Comparison of ENCODE assay signal across 28 cellular contexts in the genomic region with DNA sequence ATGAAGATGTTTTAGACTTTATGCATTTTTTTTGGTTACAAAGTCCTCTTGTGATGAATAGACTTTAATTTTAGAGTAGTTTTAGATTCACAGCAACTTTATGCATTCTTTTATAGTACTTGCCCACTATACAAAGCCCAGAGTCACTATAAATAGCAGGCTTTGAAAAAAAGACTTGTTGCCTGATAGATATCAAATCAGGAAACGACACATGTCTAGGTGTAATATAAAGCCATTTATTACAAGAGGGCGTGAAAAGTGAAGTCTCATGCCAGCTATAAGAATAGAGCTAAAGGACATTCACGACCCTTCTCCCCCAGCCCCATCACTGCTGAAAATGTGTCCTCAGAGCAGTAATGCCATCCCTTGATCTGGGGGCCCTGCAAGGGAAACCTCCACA.
DNase-seq lines count a peak whose midpoint lies in the region; ATAC-seq and TF ChIP-seq lines count a peak whose summit lies in the region.
"Had no signal": no experiment of that assay in that cellular context is flagged by ENCODE, and none has a peak within 500 bp of the region (broad histone marks: within the 10 kb centered on the region; RNA-seq: fewer than 3 reads in every experiment).

No MANE protein-coding gene starts in this region.

- H3K4me3 ChIP-seq in ACC112 (ENCODE audit: low read depth, low read length) (no peak overlapping the region), HCT116 (replicated peaks in 1 of 2; ENCODE audit: low read depth in 1 of 2, low read length in 2 of 2) (peak overlapping the region in 1 of 2 experiments; percentile 21; a peak in 1 of 4 replicates)
- H3K4me3 ChIP-seq: A549, body of pancreas, dorsolateral prefrontal cortex, GM12878, SJCRH30, smooth muscle cell, thoracic aorta had no signal

- no peak for DNase-seq in HCT116 (ENCODE audit: low read depth, low spot score)
- DNase-seq in activated CD8-positive, alpha-beta T cell treated with anti-CD3 and anti-CD28 coated beads for 36 hours: no peak
- no peak for DNase-seq in left colon
- DNase-seq in activated naive CD4-positive, alpha-beta T cell treated with anti-CD3 and anti-CD28 coated beads, Interleukin-2, amount 50 U/mL, for 72 hours (ENCODE audit: low spot score in 2 of 2): no peak
- no peak for DNase-seq in SHP77 treated with DMSO at 0.1 percent for 48 hours (lab: John Stamatoyannopoulos, UW)
- DNase-seq: activated CD4-positive, alpha-beta T cell treated with anti-CD3 and anti-CD28 coated beads, Interleukin-2, amount 10 ng/mL, durations not matched to agents 7 days and 5 days; activated naive CD4-positive, alpha-beta T cell treated with Interleukin-2 at 50 U/mL for 16 hours; AML-193; body of pancreas; dorsolateral prefrontal cortex; H7; hippocampal formation; left cardiac atrium; NCI-H2107; NCI-H345; right cardiac atrium; SJCRH30; stimulated activated naive CD8-positive, alpha-beta T cell treated with anti-CD3 and anti-CD28 coated beads, Interleukin-15, Interleukin-2, amounts not matched to agents 100 U/mL and 50 U/mL, for 24 hours; T-helper 1 cell had no signal

- peak overlapping the region; percentile 71 for H3K4me2 ChIP-seq in HCT116 (ENCODE audit: low read length)
- H3K4me2 ChIP-seq: smooth muscle cell had no signal

- peak overlapping the region; percentile 75; the same call in 1 of the 2 replicates for H3K27ac ChIP-seq in ACC112 (ENCODE audit: low read depth, low read length)
- H3K27ac ChIP-seq in HCT116 (ENCODE audit: low read depth, low read length): no peak overlapping the region; the same call in 1 of the 2 replicates
- H3K27ac ChIP-seq: body of pancreas, dorsolateral prefrontal cortex, SJCRH30, thoracic aorta had no signal

- peaks cover 11% of the 10 kb centered on the region for H3K36me3 Mint-ChIP-seq in activated CD8-positive, alpha-beta T cell treated with anti-CD3 and anti-CD28 coated beads for 36 hours (ENCODE audit: low read depth)
- peaks cover 0 to 28% of the 10 kb centered on the region in 2 donors for H3K36me3 Mint-ChIP-seq in activated naive CD4-positive, alpha-beta T cell treated with anti-CD3 and anti-CD28 coated beads, Interleukin-2, amount 50 U/mL, for 72 hours

- no peaks in the 10 kb centered on the region for H4K20me1 ChIP-seq in HCT116 (ENCODE audit: insufficient read depth)

- H3K79me2 ChIP-seq in ACC112 (ENCODE audit: control insufficient read depth, insufficient read depth, low read length, unreplicated experiment) (no peaks in the 10 kb centered on the region), HCT116 (ENCODE audit: insufficient read depth, low read length) (no peaks in the 10 kb centered on the region)

- CTCF ChIA-PET in HCT116 (lab: Charles Lee): no interaction called here
- CTCF ChIA-PET in activated CD8-positive, alpha-beta T cell treated with anti-CD3 and anti-CD28 coated beads for 36 hours (lab: Charles Lee): interaction anchor here (1.4 to 2.4 kb wide), 3 partner anchors 34 to 252 kb away, joined by 3 to 9 read pairs (median 4); no protein-coding TSS in a partner anchor

- POLR2A ChIA-PET in HCT116 (lab: Charles Lee): no interaction called here
- POLR2A ChIA-PET in activated CD8-positive, alpha-beta T cell treated with anti-CD3 and anti-CD28 coated beads for 36 hours (lab: Charles Lee): interaction anchor here (1.4 to 1.5 kb wide), 2 partner anchors 11 to 43 kb away, joined by 5 to 6 read pairs; no protein-coding TSS in a partner anchor

- intact Hi-C loops in HCT116 (cut with micrococcal nuclease) (no loop called here), left colon (cut with DNase I, micrococcal nuclease) (no loop called here)
- intact Hi-C loops in activated CD8-positive, alpha-beta T cell treated with anti-CD3 and anti-CD28 coated beads for 36 hours (cut with micrococcal nuclease): no loop called here

- H3K4me1 ChIP-seq in ACC112 (ENCODE audit: control insufficient read depth, insufficient read depth, low read length, unreplicated experiment) (peaks cover 34% of the 10 kb centered on the region), HCT116 (ENCODE audit: control insufficient read depth in 1 of 2, insufficient read depth in 2 of 2, low read length in 2 of 2) (peaks cover 23 to 69% of the 10 kb centered on the region in 2 experiments)
- H3K4me1 ChIP-seq: body of pancreas, SJCRH30 had no signal

- H3K27me3 Mint-ChIP-seq in activated CD8-positive, alpha-beta T cell treated with anti-CD3 and anti-CD28 coated beads for 36 hours: no peaks in the 10 kb centered on the region
- H3K27me3 Mint-ChIP-seq: activated CD4-positive, alpha-beta T cell treated with anti-CD3 and anti-CD28 coated beads, Interleukin-2, amount 10 ng/mL, durations not matched to agents 7 days and 5 days had no signal

- H3K4me1 Mint-ChIP-seq in activated CD8-positive, alpha-beta T cell treated with anti-CD3 and anti-CD28 coated beads for 36 hours (ENCODE audit: low read depth): peaks cover 51% of the 10 kb centered on the region

- H3K27ac Mint-ChIP-seq in activated CD8-positive, alpha-beta T cell treated with anti-CD3 and anti-CD28 coated beads for 36 hours: peak overlapping the region; percentile 16
- no peak overlapping the region for H3K27ac Mint-ChIP-seq in activated naive CD4-positive, alpha-beta T cell treated with anti-CD3 and anti-CD28 coated beads, Interleukin-2, amount 50 U/mL, for 72 hours
- H3K27ac Mint-ChIP-seq: activated CD4-positive, alpha-beta T cell treated with anti-CD3 and anti-CD28 coated beads, Interleukin-2, amount 10 ng/mL, durations not matched to agents 7 days and 5 days; activated T-helper 1 cell treated with anti-CD3 and anti-CD28 coated beads, Interleukin-12 subunit alpha, Interleukin-12 subunit beta, Interleukin-2, Interleukin-4 antibody, amounts not matched to agents 30 ng/mL and 10 ng/mL and 1 ng/mL, durations not matched to agents 14 hours and 24 hours and 36 hours had no signal

- no peaks in the 10 kb centered on the region for H3K9me3 ChIP-seq in HCT116 (ENCODE audit: control insufficient read depth in 1 of 2, insufficient read depth in 1 of 2, low read depth in 1 of 2, low read length in 2 of 2)
- H3K9me3 ChIP-seq: A549, body of pancreas, SJCRH30, thoracic aorta had no signal

- no peak overlapping the region for H2AFZ ChIP-seq in ACC112 (ENCODE audit: low read length, unreplicated experiment)
- H2AFZ ChIP-seq in HCT116 (ENCODE audit: low read depth, low read length, poor library complexity, severe bottlenecking): no peak overlapping the region

- TF ChIP-seq RAD21 in HCT116 (IDR thresholded peaks at IDR 0.05; ENCODE audit: low read depth): no peak

- peak overlapping the region; percentile 35; the same call in 1 of the 2 replicates for H3K9ac ChIP-seq in HCT116 (ENCODE audit: low read length)

- ATAC-seq in HCT116: no peak
- ATAC-seq in activated CD8-positive, alpha-beta T cell treated with anti-CD3 and anti-CD28 coated beads for 36 hours: no peak
- peak; percentile 58 for ATAC-seq in left colon
- no peak for ATAC-seq in GM19328 (IDR thresholded peaks at IDR 0.05; ENCODE audit: unreplicated experiment)
- ATAC-seq in activated naive CD4-positive, alpha-beta T cell treated with anti-CD3 and anti-CD28 coated beads, Interleukin-2, amount 50 U/mL, for 72 hours: no peak
- no peak for ATAC-seq in activated CD4-positive, CD25-positive, alpha-beta regulatory T cell treated with anti-CD3 and anti-CD28 coated beads, Interleukin-2, amount 50 U/mL, for 24 hours
- ATAC-seq: body of pancreas; GM12878; left cardiac atrium; right cardiac atrium; stimulated activated naive CD8-positive, alpha-beta T cell treated with anti-CD3 and anti-CD28 coated beads, Interleukin-15, Interleukin-2, amounts not matched to agents 100 U/mL and 50 U/mL, for 24 hours; WTC11 had no signal

- H3K9me2 ChIP-seq in HCT116 (ENCODE audit: insufficient read depth): no peaks in the 10 kb centered on the region

- no peak for TF ChIP-seq POLR2A in HCT116 (IDR thresholded peaks at IDR 0.05; ENCODE audit: borderline replicate concordance, extremely low read depth, insufficient read depth, insufficient read length)

- no peak overlapping the region for H3K4me3 Mint-ChIP-seq in activated CD8-positive, alpha-beta T cell treated with anti-CD3 and anti-CD28 coated beads for 36 hours
- H3K4me3 Mint-ChIP-seq: activated CD4-positive, alpha-beta T cell treated with anti-CD3 and anti-CD28 coated beads, Interleukin-2, amount 10 ng/mL, durations not matched to agents 7 days and 5 days; activated T-helper 1 cell treated with anti-CD3 and anti-CD28 coated beads, Interleukin-12 subunit alpha, Interleukin-12 subunit beta, Interleukin-2, Interleukin-4 antibody, amounts not matched to agents 30 ng/mL and 10 ng/mL and 1 ng/mL, durations not matched to agents 14 hours and 24 hours and 36 hours; WTC11 had no signal

- RAD21 ChIA-PET in HCT116 (lab: Charles Lee; ENCODE audit: low non-redundant PET in 1 of 2, low total read pairs in 2 of 2, uncharacterized antibody in 2 of 2, unreplicated experiment in 2 of 2): no interaction called here

- no peak for TF ChIP-seq CTCF in HCT116 (IDR thresholded peaks at IDR 0.05 in 2 of 3, conservative IDR thresholded peaks at IDR 0.05 in 1 of 3; ENCODE audit: borderline replicate concordance in 1 of 3, insufficient read depth in 1 of 3, low read depth in 2 of 3, low read length in 2 of 3)
- TF ChIP-seq CTCF in activated CD8-positive, alpha-beta T cell treated with anti-CD3 and anti-CD28 coated beads for 36 hours (IDR thresholded peaks at IDR 0.05): no peak

- H3K9me3 Mint-ChIP-seq in activated CD8-positive, alpha-beta T cell treated with anti-CD3 and anti-CD28 coated beads for 36 hours: no peaks in the 10 kb centered on the region
- H3K9me3 Mint-ChIP-seq in activated naive CD4-positive, alpha-beta T cell treated with anti-CD3 and anti-CD28 coated beads, Interleukin-2, amount 50 U/mL, for 72 hours: peaks cover 0 to 10% of the 10 kb centered on the region in 2 donors
- H3K9me3 Mint-ChIP-seq: activated T-helper 1 cell treated with anti-CD3 and anti-CD28 coated beads, Interleukin-12 subunit alpha, Interleukin-12 subunit beta, Interleukin-2, Interleukin-4 antibody, amounts not matched to agents 30 ng/mL and 10 ng/mL and 1 ng/mL, durations not matched to agents 14 hours and 24 hours and 36 hours; WTC11 had no signal

- H3K27me3 ChIP-seq in ACC112 (ENCODE audit: insufficient read depth, low read length): no peaks in the 10 kb centered on the region
- H3K27me3 ChIP-seq in HCT116 (ENCODE audit: insufficient read depth, low read length): no peaks in the 10 kb centered on the region
- H3K27me3 ChIP-seq: body of pancreas, dorsolateral prefrontal cortex, SJCRH30 had no signal

- no peaks in the 10 kb centered on the region for H3K36me3 ChIP-seq in ACC112 (ENCODE audit: insufficient read depth, low read length)
- no peaks in the 10 kb centered on the region for H3K36me3 ChIP-seq in HCT116 (ENCODE audit: control insufficient read depth in 1 of 2, insufficient read depth in 2 of 2, low read length in 2 of 2)
- H3K36me3 ChIP-seq: SJCRH30, thoracic aorta had no signal

- no TSS peak for BruUV-seq in HCT116 (replicated peaks; lab: Mats Ljungman, UMichigan)

TF ChIP-seq in HCT116, 20 proteins besides CTCF, POLR2A, EP300 and RAD21 (continues in another document):
- TF ChIP-seq ZNF274 (IDR thresholded peaks at IDR 0.05; ENCODE audit: low read depth, low read length): no peak
